10 cellular contexts compared by ENCODE assay signal in genomic region chr19:18093439-18094161, GRCh38. TPM values are rescaled to one million over a fixed set of nuclear protein-coding genes. Genes with fewer than 3 reads are reported as not detected.
DNase-seq lines count a peak whose midpoint lies in the region; ATAC-seq and TF ChIP-seq lines count a peak whose summit lies in the region.
"Had no signal": no experiment of that assay in that cellular context is flagged by ENCODE, and none has a peak within 500 bp of the region (broad histone marks: within the 10 kb centered on the region; RNA-seq: fewer than 3 reads in every experiment).

No MANE protein-coding gene starts in this region.

- no peak for DNase-seq in CD8-positive, alpha-beta memory T cell
- DNase-seq in HT1080 (ENCODE audit: low read depth) = peak; percentile 67
- peak; percentile 48 for DNase-seq in SK-N-SH
- DNase-seq in foreskin keratinocyte = peak; percentile 52 to 79
- DNase-seq in stimulated activated effector memory CD8-positive, alpha-beta T cell treated with anti-CD3 and anti-CD28 coated beads, Interleukin-12 subunit alpha, Interleukin-12 subunit beta, amount 100 ng/mL, for 72 hours (ENCODE audit: low spot score in 2 of 2) = no peak
- no peak for DNase-seq in effector memory CD4-positive, alpha-beta T cell
- DNase-seq in GDM1 (lab: John Stamatoyannopoulos, UW) = no peak
- DNase-seq: activated T-cell treated with anti-CD3 and anti-CD28 coated beads, Interleukin-2, amount 50 U/mL, for 4 hours had no signal

- peak overlapping the region in 5 of 8 donors; percentile 19 to 88 (median 83) for H3K27ac Mint-ChIP-seq in CD8-positive, alpha-beta memory T cell
- H3K27ac Mint-ChIP-seq in stimulated activated effector memory CD8-positive, alpha-beta T cell treated with anti-CD3 and anti-CD28 coated beads, Interleukin-12 subunit alpha, Interleukin-12 subunit beta, amount 100 ng/mL, for 72 hours = no peak overlapping the region

- peak; percentile 68 for ATAC-seq in foreskin keratinocyte
- ATAC-seq in HG03571 (IDR thresholded peaks at IDR 0.05; ENCODE audit: unreplicated experiment) = no peak
- ATAC-seq in stimulated activated effector memory CD8-positive, alpha-beta T cell treated with anti-CD3 and anti-CD28 coated beads, Interleukin-12 subunit alpha, Interleukin-12 subunit beta, amount 100 ng/mL, for 72 hours = no peak
- ATAC-seq: activated T-cell treated with anti-CD3 and anti-CD28 coated beads, Interleukin-2, amount 50 U/mL, for 4 hours had no signal

- POLR2A ChIA-PET in CD8-positive, alpha-beta memory T cell (lab: Charles Lee) = no interaction called here
- POLR2A ChIA-PET in SK-N-SH (lab: Yijun Ruan, JAX) = no interaction called here

- peaks cover 9% of the 10 kb centered on the region for H3F3A ChIP-seq in SK-N-SH (replicated peaks; ENCODE audit: insufficient read depth)

- no peak overlapping the region for H3K4me3 Mint-ChIP-seq in CD8-positive, alpha-beta memory T cell
- H3K4me3 Mint-ChIP-seq in stimulated activated effector memory CD8-positive, alpha-beta T cell treated with anti-CD3 and anti-CD28 coated beads, Interleukin-12 subunit alpha, Interleukin-12 subunit beta, amount 100 ng/mL, for 72 hours = no peak overlapping the region
- H3K4me3 Mint-ChIP-seq: activated T-cell treated with anti-CD3 and anti-CD28 coated beads, Interleukin-2, amount 50 U/mL, for 4 hours had no signal

- no peak overlapping the region for H3K27ac ChIP-seq in CD8-positive, alpha-beta memory T cell (ENCODE audit: low read depth, low read length)
- H3K27ac ChIP-seq in SK-N-SH (ENCODE audit: low read depth in 2 of 2, low read length in 1 of 2) (no peak overlapping the region), foreskin keratinocyte (no peak overlapping the region)
- H3K27ac ChIP-seq in effector memory CD4-positive, alpha-beta T cell (ENCODE audit: insufficient read depth, low read length, poor library complexity, severe bottlenecking) = no peak overlapping the region
- H3K27ac ChIP-seq: SK-N-MC had no signal

- no peaks in the 10 kb centered on the region for H3K9me3 Mint-ChIP-seq in CD8-positive, alpha-beta memory T cell
- no peaks in the 10 kb centered on the region for H3K9me3 Mint-ChIP-seq in stimulated activated effector memory CD8-positive, alpha-beta T cell treated with anti-CD3 and anti-CD28 coated beads, Interleukin-12 subunit alpha, Interleukin-12 subunit beta, amount 100 ng/mL, for 72 hours
- H3K9me3 Mint-ChIP-seq: activated T-cell treated with anti-CD3 and anti-CD28 coated beads, Interleukin-2, amount 50 U/mL, for 4 hours had no signal

- CTCF ChIA-PET in CD8-positive, alpha-beta memory T cell (lab: Charles Lee) = interaction anchor here (2.3 kb wide), 1 partner anchor 17 kb away, joined by 8 read pairs; no protein-coding TSS in a partner anchor
- CTCF ChIA-PET in SK-N-SH (lab: Yijun Ruan, JAX) = interaction anchor here (0.7 to 1.0 kb wide), 2 partner anchors 16 to 67 kb away, joined by 3 read pairs; no protein-coding TSS in a partner anchor

- no peaks in the 10 kb centered on the region for H3K36me3 Mint-ChIP-seq in CD8-positive, alpha-beta memory T cell
- H3K36me3 Mint-ChIP-seq in stimulated activated effector memory CD8-positive, alpha-beta T cell treated with anti-CD3 and anti-CD28 coated beads, Interleukin-12 subunit alpha, Interleukin-12 subunit beta, amount 100 ng/mL, for 72 hours = peaks cover 33% of the 10 kb centered on the region

- H4K20me1 ChIP-seq in SK-N-SH (ENCODE audit: insufficient read depth) = no peaks in the 10 kb centered on the region

- no peak overlapping the region for H3K4me3 ChIP-seq in CD8-positive, alpha-beta memory T cell (ENCODE audit: low read length)
- no peak overlapping the region for H3K4me3 ChIP-seq in SK-N-SH (ENCODE audit: low read depth in 2 of 2, low read length in 1 of 2)
- H3K4me3 ChIP-seq in effector memory CD4-positive, alpha-beta T cell (ENCODE audit: insufficient read depth, low read depth, low read length, poor library complexity, severe bottlenecking) = no peak overlapping the region
- H3K4me3 ChIP-seq: SK-N-MC had no signal

- H3K9me2 ChIP-seq in SK-N-SH = no peaks in the 10 kb centered on the region

- no peaks in the 10 kb centered on the region for H3K36me3 ChIP-seq in CD8-positive, alpha-beta memory T cell (ENCODE audit: insufficient read depth, low read length)
- H3K36me3 ChIP-seq in SK-N-SH (replicated peaks in 1 of 2; ENCODE audit: control insufficient read depth in 1 of 2, insufficient read depth in 2 of 2, low read length in 1 of 2) = no peaks in the 10 kb centered on the region
- no peaks in the 10 kb centered on the region for H3K36me3 ChIP-seq in effector memory CD4-positive, alpha-beta T cell (ENCODE audit: control insufficient read depth, insufficient read depth, low read length)

- TF ChIP-seq CTCF in SK-N-SH (IDR thresholded peaks at IDR 0.05) = no peak
- no peak for TF ChIP-seq CTCF in foreskin keratinocyte (conservative IDR thresholded peaks at IDR 0.05)

- no peak for TF ChIP-seq RAD21 in SK-N-SH (IDR thresholded peaks at IDR 0.05; ENCODE audit: low read length)

- H3K4me1 ChIP-seq in CD8-positive, alpha-beta memory T cell (ENCODE audit: insufficient read depth, low read length) = peaks cover 62% of the 10 kb centered on the region
- H3K4me1 ChIP-seq in SK-N-SH (ENCODE audit: control insufficient read depth in 1 of 2, insufficient read depth in 2 of 2, low read depth in 1 of 2, low read length in 1 of 2) (peaks cover 4 to 8% of the 10 kb centered on the region in 2 experiments; a peak in 2 of 4 replicates), foreskin keratinocyte (no peaks in the 10 kb centered on the region)
- peaks cover 38% of the 10 kb centered on the region for H3K4me1 ChIP-seq in effector memory CD4-positive, alpha-beta T cell (ENCODE audit: control insufficient read depth, insufficient read depth, low read length, poor library complexity, severe bottlenecking)

- WGBS in SK-N-SH (ENCODE audit: low lambda C conversion rate) = 48% methylated on average over 6 of the region's 6 CpGs

- H3K27me3 Mint-ChIP-seq in CD8-positive, alpha-beta memory T cell = peaks cover 0 to 3% of the 10 kb centered on the region in 2 donors

- no peaks in the 10 kb centered on the region for H3K9me3 ChIP-seq in CD8-positive, alpha-beta memory T cell (ENCODE audit: low read length)
- no peaks in the 10 kb centered on the region for H3K9me3 ChIP-seq in SK-N-SH
- H3K9me3 ChIP-seq in effector memory CD4-positive, alpha-beta T cell (ENCODE audit: control insufficient read depth, low read length) = no peaks in the 10 kb centered on the region

- no peaks in the 10 kb centered on the region for H3K79me2 ChIP-seq in SK-N-SH (ENCODE audit: insufficient read depth)

- H3K4me2 ChIP-seq in SK-N-SH = no peak overlapping the region

- no peak for TF ChIP-seq EP300 in SK-N-SH (IDR thresholded peaks at IDR 0.05; ENCODE audit: borderline replicate concordance in 1 of 2, low read depth in 1 of 2, low read length in 1 of 2)

- peaks cover 45 to 56% (median 47%) of the 10 kb centered on the region in 3 donors for H3K4me1 Mint-ChIP-seq in CD8-positive, alpha-beta memory T cell
- peaks cover 44% of the 10 kb centered on the region for H3K4me1 Mint-ChIP-seq in stimulated activated effector memory CD8-positive, alpha-beta T cell treated with anti-CD3 and anti-CD28 coated beads, Interleukin-12 subunit alpha, Interleukin-12 subunit beta, amount 100 ng/mL, for 72 hours

- no peaks in the 10 kb centered on the region for H3K27me3 ChIP-seq in CD8-positive, alpha-beta memory T cell (ENCODE audit: insufficient read depth, low read length, poor library complexity, severe bottlenecking)
- H3K27me3 ChIP-seq in SK-N-SH (ENCODE audit: insufficient read depth) (no peaks in the 10 kb centered on the region), foreskin keratinocyte (peaks cover 9% of the 10 kb centered on the region)
- no peaks in the 10 kb centered on the region for H3K27me3 ChIP-seq in effector memory CD4-positive, alpha-beta T cell (replicated peaks; ENCODE audit: control insufficient read depth, insufficient read depth, low read length, poor library complexity, severe bottlenecking)

- H2AFZ ChIP-seq in SK-N-SH (ENCODE audit: low read depth) = no peak overlapping the region

- no peak overlapping the region for H3K9ac ChIP-seq in SK-N-SH

RNA-seq across cellular contexts. Expression of gene MAST3, which starts 4.0 kb away (rescaled TPM):
- total RNA-seq in CD8-positive, alpha-beta memory T cell = 10 to 100 TPM; 15.0 to 15.9 TPM
- 18.6 TPM for polyA plus RNA-seq in CD8-positive, alpha-beta memory T cell
- total RNA-seq in HT1080 (2014; rRNA removed; shearing (Covaris generic)) = 1.4 and 2.3 TPM in 2 replicates
- 2.9 TPM in 2 replicates for polyA plus RNA-seq in HT1080 (2015; cell fraction: cytosol; rRNA removed)
- polyA plus RNA-seq in HT1080 (2015; cell fraction: nucleus; rRNA removed) = 4.6 and 5.5 TPM in 2 replicates
- polyA plus RNA-seq in SK-N-SH (2012; rRNA removed) (3.1 and 4.5 TPM in 2 replicates), foreskin keratinocyte (1.2 and 1.3 TPM in 2 replicates)
- 1.9 and 3.1 TPM in 2 replicates for polyA plus RNA-seq in SK-N-SH (2012; cell fraction: cytosol; rRNA removed)
- polyA plus RNA-seq in SK-N-SH (2012; cell fraction: nucleus; rRNA removed) = 12.8 and 17.8 TPM in 2 replicates
- 2.3 and 2.5 TPM in 2 replicates for total RNA-seq in foreskin keratinocyte

RNA-seq across cellular contexts. Expression of gene IL12RB1, which starts 6.9 kb away (rescaled TPM):
- total RNA-seq in CD8-positive, alpha-beta memory T cell = 10 to 100 TPM; 18.9 to 19.6 TPM
- polyA plus RNA-seq in CD8-positive, alpha-beta memory T cell = 43.2 TPM
- total RNA-seq in HT1080 (2014; rRNA removed; shearing (Covaris generic)) = 0.13 and 1.0 TPM in 2 replicates
- polyA plus RNA-seq in HT1080 (2015; cell fraction: cytosol; rRNA removed) = 0.26 TPM in 2 replicates
- polyA plus RNA-seq in HT1080 (2015; cell fraction: nucleus; rRNA removed) = 0.27 and 0.31 TPM in 2 replicates
- polyA plus RNA-seq in SK-N-SH (2012; rRNA removed) = 0.02 TPM in 1 of 2 replicates, not detected in the other
- 0.05 TPM in 1 of 2 replicates, not detected in the other for polyA plus RNA-seq in SK-N-SH (2012; cell fraction: cytosol; rRNA removed)
- polyA plus RNA-seq in SK-N-SH (2012; cell fraction: nucleus; rRNA removed) = not detected in 2 replicates
- total RNA-seq in foreskin keratinocyte = 0.07 and 0.14 TPM in 2 replicates
- polyA plus RNA-seq in foreskin keratinocyte = 0.04 and 0.09 TPM in 2 replicates

RNA-seq across cellular contexts. Expression of gene PIK3R2, which starts 59.4 kb away (rescaled TPM):
- 10 to 100 TPM; 17.7 to 17.9 TPM for total RNA-seq in CD8-positive, alpha-beta memory T cell
- 5.7 TPM for polyA plus RNA-seq in CD8-positive, alpha-beta memory T cell
- total RNA-seq in HT1080 (2014; rRNA removed; shearing (Covaris generic)) = 17.5 and 21.1 TPM in 2 replicates
- polyA plus RNA-seq in HT1080 (2015; cell fraction: cytosol; rRNA removed) = 33.6 and 34.1 TPM in 2 replicates
- polyA plus RNA-seq in HT1080 (2015; cell fraction: nucleus; rRNA removed) = 20.0 and 21.7 TPM in 2 replicates
- polyA plus RNA-seq in SK-N-SH (2012; rRNA removed) (27.5 and 36.6 TPM in 2 replicates), foreskin keratinocyte (23.7 and 24.1 TPM in 2 replicates)
- 17.4 and 30.3 TPM in 2 replicates for polyA plus RNA-seq in SK-N-SH (2012; cell fraction: cytosol; rRNA removed)
- polyA plus RNA-seq in SK-N-SH (2012; cell fraction: nucleus; rRNA removed) = 52.1 and 53.0 TPM in 2 replicates
- total RNA-seq in foreskin keratinocyte = 24.2 and 26.0 TPM in 2 replicates

Comparison
In these comparisons a context has a peak if more than half of its experiments do, and no peak if none do; other contexts are left out.
1. DNase-seq: peak in HT1080 (single experiment), SK-N-SH (single experiment) and foreskin keratinocyte (2 of 2); none in CD8-positive, alpha-beta memory T cell (0 of 5), stimulated activated effector memory CD8-positive, alpha-beta T cell treated with anti-CD3 and anti-CD28 coated beads, Interleukin-12 subunit alpha, Interleukin-12 subunit beta, amount 100 ng/mL, for 72 hours (0 of 2), effector memory CD4-positive, alpha-beta T cell (0 of 3) and GDM1 (single experiment).